ENCODE assay signal across 1 cellular context in the genomic region with DNA sequence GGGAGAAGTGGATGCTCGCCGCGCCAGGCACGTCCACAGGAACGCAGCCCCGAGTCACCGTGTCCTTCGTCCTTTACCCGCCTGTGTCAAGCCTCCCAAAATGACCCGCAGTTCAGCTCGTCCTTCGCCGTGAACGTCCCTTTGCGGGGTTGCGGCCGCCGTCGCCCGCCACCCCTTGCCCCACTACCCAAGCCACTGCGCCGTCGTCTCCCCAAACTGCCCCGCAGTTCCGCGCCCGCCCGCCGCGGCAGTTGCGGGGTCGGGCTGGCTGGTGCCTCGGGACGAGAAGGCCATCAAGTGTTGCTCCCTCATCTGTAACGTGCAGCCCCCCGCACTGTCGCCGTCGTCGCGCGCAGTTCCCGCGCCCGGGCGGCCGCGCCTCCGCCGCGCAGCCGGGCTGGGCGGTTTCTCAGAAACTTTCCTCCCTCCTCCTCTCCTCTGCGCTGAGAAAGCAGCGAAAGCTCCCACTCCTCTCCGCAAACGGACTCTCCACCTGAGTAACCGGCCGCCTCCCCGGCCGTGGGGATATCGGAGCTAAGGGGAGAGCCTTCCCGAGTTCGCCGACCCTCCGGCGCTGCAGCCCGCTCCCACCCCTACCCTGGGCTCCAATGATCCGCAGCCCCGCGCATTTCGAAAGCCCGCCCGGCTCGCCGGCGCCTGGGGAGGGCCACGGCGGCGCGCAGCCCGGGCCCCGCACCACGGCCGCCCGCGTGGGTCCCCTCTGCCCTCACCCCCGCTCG.
TF ChIP-seq lines count a peak whose summit lies in the region.

No MANE protein-coding gene starts in this region.

TF ChIP-seq in HepG2, 621 proteins besides CTCF, POLR2A, EP300 and RAD21 (continued from another document and continues in another):
- TF ChIP-seq ZC3H4 (CRISPR knock-in tag; IDR thresholded peaks at IDR 0.05; ENCODE audit: borderline replicate concordance) (no peak), ZNF878 (CRISPR knock-in tag; IDR thresholded peaks at IDR 0.05) (peak; percentile 16; the same call in 1 of the 2 replicates), ZNF230 (CRISPR knock-in tag; IDR thresholded peaks at IDR 0.05) (no peak; the same call in 1 of the 2 replicates), ZNF609 (CRISPR knock-in tag; IDR thresholded peaks at IDR 0.05; ENCODE audit: borderline replicate concordance) (peak; percentile 39; the same call in 1 of the 2 replicates), REPIN1 (CRISPR knock-in tag; IDR thresholded peaks at IDR 0.05; ENCODE audit: borderline replicate concordance, low read depth) (no peak), ADNP (CRISPR knock-in tag; IDR thresholded peaks at IDR 0.05) (no peak), ZSCAN9 (CRISPR knock-in tag; IDR thresholded peaks at IDR 0.05; ENCODE audit: borderline replicate concordance) (0 out of 2 replicates have a peak, but pooled peaks have one; percentile 28), HES4 (CRISPR knock-in tag; IDR thresholded peaks at IDR 0.05; ENCODE audit: borderline replicate concordance) (peak; percentile 74; the same call in 1 of the 2 replicates), KDM5B (CRISPR knock-in tag; IDR thresholded peaks at IDR 0.05; ENCODE audit: borderline replicate concordance) (peak; percentile 78; the same call in 1 of the 2 replicates), GLMP (CRISPR knock-in tag; IDR thresholded peaks at IDR 0.05; ENCODE audit: borderline replicate concordance) (peak; percentile 43; the same call in 1 of the 2 replicates), SP4 (CRISPR knock-in tag; IDR thresholded peaks at IDR 0.05) (peak; percentile 28; the same call in 1 of the 2 replicates), ZNF253 (CRISPR knock-in tag; IDR thresholded peaks at IDR 0.05; ENCODE audit: borderline replicate concordance) (no peak), UBTF (CRISPR knock-in tag; IDR thresholded peaks at IDR 0.05) (peak; percentile 76), IRX3 (CRISPR knock-in tag; IDR thresholded peaks at IDR 0.05; ENCODE audit: borderline replicate concordance, low read depth) (peak; percentile 1; the same call in 1 of the 2 replicates), CAMTA2 (CRISPR knock-in tag; IDR thresholded peaks at IDR 0.05; ENCODE audit: borderline replicate concordance) (peak; percentile 60; the same call in 1 of the 2 replicates), CREM (IDR thresholded peaks at IDR 0.05) (no peak), CREM (CRISPR knock-in tag; IDR thresholded peaks at IDR 0.05) (no peak), NFYB (CRISPR knock-in tag; IDR thresholded peaks at IDR 0.05) (peak; percentile 47; the same call in 1 of the 2 replicates), ZNF256 (CRISPR knock-in tag; conservative IDR thresholded peaks at IDR 0.05) (no peak), ZNF776 (CRISPR knock-in tag; IDR thresholded peaks at IDR 0.05) (peak; percentile 72; the same call in 1 of the 2 replicates), ZBTB1 (CRISPR knock-in tag; IDR thresholded peaks at IDR 0.05; ENCODE audit: borderline replicate concordance) (no peak), XRCC5 (optimal IDR thresholded peaks at IDR 0.05; ENCODE audit: low read length) (no peak)
- TF ChIP-seq, protein P1, sequence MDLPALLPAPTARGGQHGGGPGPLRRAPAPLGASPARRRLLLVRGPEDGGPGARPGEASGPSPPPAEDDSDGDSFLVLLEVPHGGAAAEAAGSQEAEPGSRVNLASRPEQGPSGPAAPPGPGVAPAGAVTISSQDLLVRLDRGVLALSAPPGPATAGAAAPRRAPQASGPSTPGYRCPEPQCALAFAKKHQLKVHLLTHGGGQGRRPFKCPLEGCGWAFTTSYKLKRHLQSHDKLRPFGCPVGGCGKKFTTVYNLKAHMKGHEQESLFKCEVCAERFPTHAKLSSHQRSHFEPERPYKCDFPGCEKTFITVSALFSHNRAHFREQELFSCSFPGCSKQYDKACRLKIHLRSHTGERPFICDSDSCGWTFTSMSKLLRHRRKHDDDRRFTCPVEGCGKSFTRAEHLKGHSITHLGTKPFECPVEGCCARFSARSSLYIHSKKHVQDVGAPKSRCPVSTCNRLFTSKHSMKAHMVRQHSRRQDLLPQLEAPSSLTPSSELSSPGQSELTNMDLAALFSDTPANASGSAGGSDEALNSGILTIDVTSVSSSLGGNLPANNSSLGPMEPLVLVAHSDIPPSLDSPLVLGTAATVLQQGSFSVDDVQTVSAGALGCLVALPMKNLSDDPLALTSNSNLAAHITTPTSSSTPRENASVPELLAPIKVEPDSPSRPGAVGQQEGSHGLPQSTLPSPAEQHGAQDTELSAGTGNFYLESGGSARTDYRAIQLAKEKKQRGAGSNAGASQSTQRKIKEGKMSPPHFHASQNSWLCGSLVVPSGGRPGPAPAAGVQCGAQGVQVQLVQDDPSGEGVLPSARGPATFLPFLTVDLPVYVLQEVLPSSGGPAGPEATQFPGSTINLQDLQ (CRISPR knock-in tag; IDR thresholded peaks at IDR 0.05): no peak
- TF ChIP-seq, protein P2, sequence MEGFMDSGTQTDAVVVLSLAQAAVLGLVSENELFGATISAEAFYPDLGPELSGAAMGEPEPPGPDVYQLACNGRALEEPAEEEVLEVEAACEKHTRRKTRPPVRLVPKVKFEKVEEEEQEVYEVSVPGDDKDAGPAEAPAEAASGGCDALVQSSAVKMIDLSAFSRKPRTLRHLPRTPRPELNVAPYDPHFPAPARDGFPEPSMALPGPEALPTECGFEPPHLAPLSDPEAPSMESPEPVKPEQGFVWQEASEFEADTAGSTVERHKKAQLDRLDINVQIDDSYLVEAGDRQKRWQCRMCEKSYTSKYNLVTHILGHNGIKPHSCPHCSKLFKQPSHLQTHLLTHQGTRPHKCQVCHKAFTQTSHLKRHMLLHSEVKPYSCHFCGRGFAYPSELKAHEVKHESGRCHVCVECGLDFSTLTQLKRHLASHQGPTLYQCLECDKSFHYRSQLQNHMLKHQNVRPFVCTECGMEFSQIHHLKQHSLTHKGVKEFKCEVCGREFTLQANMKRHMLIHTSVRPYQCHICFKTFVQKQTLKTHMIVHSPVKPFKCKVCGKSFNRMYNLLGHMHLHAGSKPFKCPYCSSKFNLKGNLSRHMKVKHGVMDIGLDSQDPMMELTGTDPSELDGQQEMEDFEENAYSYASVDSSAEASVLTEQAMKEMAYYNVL (CRISPR knock-in tag; IDR thresholded peaks at IDR 0.05; ENCODE audit: borderline replicate concordance): peak; percentile 57; the same call in 1 of the 2 replicates
- TF ChIP-seq, protein P3, sequence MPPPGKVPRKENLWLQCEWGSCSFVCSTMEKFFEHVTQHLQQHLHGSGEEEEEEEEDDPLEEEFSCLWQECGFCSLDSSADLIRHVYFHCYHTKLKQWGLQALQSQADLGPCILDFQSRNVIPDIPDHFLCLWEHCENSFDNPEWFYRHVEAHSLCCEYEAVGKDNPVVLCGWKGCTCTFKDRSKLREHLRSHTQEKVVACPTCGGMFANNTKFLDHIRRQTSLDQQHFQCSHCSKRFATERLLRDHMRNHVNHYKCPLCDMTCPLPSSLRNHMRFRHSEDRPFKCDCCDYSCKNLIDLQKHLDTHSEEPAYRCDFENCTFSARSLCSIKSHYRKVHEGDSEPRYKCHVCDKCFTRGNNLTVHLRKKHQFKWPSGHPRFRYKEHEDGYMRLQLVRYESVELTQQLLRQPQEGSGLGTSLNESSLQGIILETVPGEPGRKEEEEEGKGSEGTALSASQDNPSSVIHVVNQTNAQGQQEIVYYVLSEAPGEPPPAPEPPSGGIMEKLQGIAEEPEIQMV (CRISPR knock-in tag; IDR thresholded peaks at IDR 0.05; ENCODE audit: low read depth): 0 out of 2 replicates have a peak, but pooled peaks have one; percentile 48
- TF ChIP-seq, protein P4, sequence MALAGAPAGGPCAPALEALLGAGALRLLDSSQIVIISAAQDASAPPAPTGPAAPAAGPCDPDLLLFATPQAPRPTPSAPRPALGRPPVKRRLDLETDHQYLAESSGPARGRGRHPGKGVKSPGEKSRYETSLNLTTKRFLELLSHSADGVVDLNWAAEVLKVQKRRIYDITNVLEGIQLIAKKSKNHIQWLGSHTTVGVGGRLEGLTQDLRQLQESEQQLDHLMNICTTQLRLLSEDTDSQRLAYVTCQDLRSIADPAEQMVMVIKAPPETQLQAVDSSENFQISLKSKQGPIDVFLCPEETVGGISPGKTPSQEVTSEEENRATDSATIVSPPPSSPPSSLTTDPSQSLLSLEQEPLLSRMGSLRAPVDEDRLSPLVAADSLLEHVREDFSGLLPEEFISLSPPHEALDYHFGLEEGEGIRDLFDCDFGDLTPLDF (CRISPR knock-in tag; IDR thresholded peaks at IDR 0.05): 0 out of 2 replicates have a peak, but pooled peaks have one; percentile 32
- TF ChIP-seq, protein P5, sequence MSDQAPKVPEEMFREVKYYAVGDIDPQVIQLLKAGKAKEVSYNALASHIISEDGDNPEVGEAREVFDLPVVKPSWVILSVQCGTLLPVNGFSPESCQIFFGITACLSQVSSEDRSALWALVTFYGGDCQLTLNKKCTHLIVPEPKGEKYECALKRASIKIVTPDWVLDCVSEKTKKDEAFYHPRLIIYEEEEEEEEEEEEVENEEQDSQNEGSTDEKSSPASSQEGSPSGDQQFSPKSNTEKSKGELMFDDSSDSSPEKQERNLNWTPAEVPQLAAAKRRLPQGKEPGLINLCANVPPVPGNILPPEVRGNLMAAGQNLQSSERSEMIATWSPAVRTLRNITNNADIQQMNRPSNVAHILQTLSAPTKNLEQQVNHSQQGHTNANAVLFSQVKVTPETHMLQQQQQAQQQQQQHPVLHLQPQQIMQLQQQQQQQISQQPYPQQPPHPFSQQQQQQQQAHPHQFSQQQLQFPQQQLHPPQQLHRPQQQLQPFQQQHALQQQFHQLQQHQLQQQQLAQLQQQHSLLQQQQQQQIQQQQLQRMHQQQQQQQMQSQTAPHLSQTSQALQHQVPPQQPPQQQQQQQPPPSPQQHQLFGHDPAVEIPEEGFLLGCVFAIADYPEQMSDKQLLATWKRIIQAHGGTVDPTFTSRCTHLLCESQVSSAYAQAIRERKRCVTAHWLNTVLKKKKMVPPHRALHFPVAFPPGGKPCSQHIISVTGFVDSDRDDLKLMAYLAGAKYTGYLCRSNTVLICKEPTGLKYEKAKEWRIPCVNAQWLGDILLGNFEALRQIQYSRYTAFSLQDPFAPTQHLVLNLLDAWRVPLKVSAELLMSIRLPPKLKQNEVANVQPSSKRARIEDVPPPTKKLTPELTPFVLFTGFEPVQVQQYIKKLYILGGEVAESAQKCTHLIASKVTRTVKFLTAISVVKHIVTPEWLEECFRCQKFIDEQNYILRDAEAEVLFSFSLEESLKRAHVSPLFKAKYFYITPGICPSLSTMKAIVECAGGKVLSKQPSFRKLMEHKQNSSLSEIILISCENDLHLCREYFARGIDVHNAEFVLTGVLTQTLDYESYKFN (CRISPR knock-in tag; conservative IDR thresholded peaks at IDR 0.05): no peak
